Comparison of ENCODE assay signal across 8 cellular contexts in genomic region chr15:90221251-90221900, GRCh38. TPM values are rescaled to one million over a fixed set of nuclear protein-coding genes. Genes with fewer than 3 reads are reported as not detected.
DNase-seq lines count a peak whose midpoint lies in the region; ATAC-seq and TF ChIP-seq lines count a peak whose summit lies in the region.

No MANE protein-coding gene starts in this region.

- no peak overlapping the region for H3K27ac ChIP-seq in HL-60 (replicated peaks)
- H3K27ac ChIP-seq in layer of hippocampus (ENCODE audit: low read depth, low read length), result peak overlapping the region; percentile 55
- H3K27ac ChIP-seq in stomach smooth muscle (ENCODE audit: low read length), result peak overlapping the region; percentile 46

- H3K4me3 ChIP-seq in HL-60 (replicated peaks; ENCODE audit: insufficient read depth, low read length) (no peak overlapping the region), stomach smooth muscle (ENCODE audit: low read length in 2 of 2) (peak overlapping the region in 1 of 2 donors; percentile 8)

- no peaks in the 10 kb centered on the region for H3K9me3 ChIP-seq in stomach smooth muscle (ENCODE audit: control insufficient read depth in 2 of 2, low read length in 2 of 2)

- no peak overlapping the region for H3K9ac ChIP-seq in stomach smooth muscle (ENCODE audit: low read length in 2 of 2)

- peaks cover 41 to 44% of the 10 kb centered on the region in 2 donors for H3K36me3 ChIP-seq in stomach smooth muscle (ENCODE audit: control insufficient read depth in 2 of 2, insufficient read depth in 2 of 2, low read length in 2 of 2)

- H3K27me3 ChIP-seq in HL-60 (ENCODE audit: insufficient read depth, poor library complexity, severe bottlenecking) (no peaks in the 10 kb centered on the region), layer of hippocampus (ENCODE audit: control insufficient read depth, insufficient read depth, low read length) (no peaks in the 10 kb centered on the region), stomach smooth muscle (ENCODE audit: control insufficient read depth in 1 of 2, insufficient read depth in 2 of 2, low read length in 2 of 2) (no peaks in the 10 kb centered on the region)

- ATAC-seq in HG02981 (IDR thresholded peaks at IDR 0.05; ENCODE audit: unreplicated experiment), result no peak

- H3K4me1 ChIP-seq in stomach smooth muscle (ENCODE audit: control insufficient read depth, insufficient read depth, low read length), result peaks cover 23% of the 10 kb centered on the region

- DNase-seq in DMS53 treated with DMSO at 0.1 percent for 48 hours (lab: John Stamatoyannopoulos, UW; ENCODE audit: unreplicated experiment) (peak; percentile 65), HL-60 (ENCODE audit: low read depth in 1 of 2, low spot score in 1 of 2) (peak in 1 of 2 experiments; percentile 68), OCI-M1 (lab: John Stamatoyannopoulos, UW) (peak; percentile 45), cerebellum (ENCODE audit: low spot score) (peak; percentile 61), mesenteric fat pad (ENCODE audit: low spot score) (no peak)

- peak; percentile 90 for TF ChIP-seq CTCF in HL-60 (IDR thresholded peaks at IDR 0.05; ENCODE audit: insufficient read depth, low read length)

RNA-seq across cellular contexts. Expression of gene CIB1, which starts 12.4 kb away (rescaled TPM):
- total RNA-seq in cerebellum, result 3.6 TPM
- total RNA-seq in mesenteric fat pad, result 58.0 TPM

RNA-seq across cellular contexts. Expression of gene GDPGP1, which starts 12.6 kb away (rescaled TPM):
- 10.4 TPM for total RNA-seq in cerebellum
- 8.1 TPM for total RNA-seq in mesenteric fat pad

RNA-seq across cellular contexts. Expression of gene SEMA4B, which starts 20.2 kb away (rescaled TPM):
- total RNA-seq in cerebellum (35.7 TPM), mesenteric fat pad (15.8 TPM)

RNA-seq across cellular contexts. Expression of gene TTLL13, which starts 28.0 kb away (rescaled TPM):
- 0.36 TPM for total RNA-seq in cerebellum
- total RNA-seq in mesenteric fat pad, result not detected

RNA-seq across cellular contexts. Expression of gene NGRN, which starts 44.1 kb away (rescaled TPM):
- total RNA-seq in cerebellum (121 TPM), mesenteric fat pad (77.8 TPM)

Comparison
In these comparisons a context has a peak if more than half of its experiments do, and no peak if none do; other contexts are left out.
1. RNA of gene CIB1, which starts 12.4 kb away (total RNA-seq): 58.0 TPM in mesenteric fat pad (single experiment); 3.6 TPM in cerebellum (single experiment); every median in the first group is over 10 times any median in the second.